ENCODE assay signal across 1 cellular context in genomic region chr1:171160611-171161354, GRCh38.
TF ChIP-seq lines count a peak whose summit lies in the region.

No MANE protein-coding gene starts in this region.

TF ChIP-seq in HepG2, 621 proteins besides CTCF, POLR2A, EP300 and RAD21 (continues in another document):
- peak; percentile 47; the same call in 1 of the 2 replicates for TF ChIP-seq FOXJ3 (CRISPR knock-in tag; IDR thresholded peaks at IDR 0.05; ENCODE audit: borderline replicate concordance)
- TF ChIP-seq HNF1B (CRISPR knock-in tag; IDR thresholded peaks at IDR 0.05) = peak; percentile 38; the same call in 1 of the 2 replicates
- no peak for TF ChIP-seq ZNF615 (CRISPR knock-in tag; IDR thresholded peaks at IDR 0.05; ENCODE audit: borderline replicate concordance)
- no peak for TF ChIP-seq NFE2L1 (CRISPR knock-in tag; IDR thresholded peaks at IDR 0.05; ENCODE audit: borderline replicate concordance)
- no peak for TF ChIP-seq ZNF362 (CRISPR knock-in tag; IDR thresholded peaks at IDR 0.05; ENCODE audit: borderline replicate concordance)
- TF ChIP-seq NCOR1 (IDR thresholded peaks at IDR 0.05; ENCODE audit: borderline replicate concordance, low read length) = peak; percentile 8; the same call in 1 of the 2 replicates
- TF ChIP-seq ZNF598 (CRISPR knock-in tag; IDR thresholded peaks at IDR 0.05; ENCODE audit: borderline replicate concordance) = no peak
- TF ChIP-seq KMT2A (CRISPR knock-in tag; IDR thresholded peaks at IDR 0.05) = no peak
- TF ChIP-seq ZNF282 (IDR thresholded peaks at IDR 0.05; ENCODE audit: partially characterized antibody) = no peak
- TF ChIP-seq SALL2 (CRISPR knock-in tag; IDR thresholded peaks at IDR 0.05) = no peak
- peak in 1 of 2 experiments; percentile 74; a peak in 2 of 4 replicates for TF ChIP-seq ATF4 (CRISPR knock-in tag; IDR thresholded peaks at IDR 0.05)
- peak; percentile 50 for TF ChIP-seq SALL1 (CRISPR knock-in tag; IDR thresholded peaks at IDR 0.05)
- no peak for TF ChIP-seq YY1 (IDR thresholded peaks at IDR 0.05; ENCODE audit: insufficient read depth, insufficient replicate concordance, low read depth, low read length)
- TF ChIP-seq SOX6 (IDR thresholded peaks at IDR 0.05) = no peak
- TF ChIP-seq SOX6 (CRISPR knock-in tag; IDR thresholded peaks at IDR 0.05) = peak; percentile 36
- peak in 1 of 2 experiments; percentile 85; a peak in 2 of 4 replicates for TF ChIP-seq MAFK (conservative IDR thresholded peaks at IDR 0.05 in 1 of 2, IDR thresholded peaks at IDR 0.05 in 1 of 2; ENCODE audit: low read length in 2 of 2)
- no peak for TF ChIP-seq ZNF790 (CRISPR knock-in tag; IDR thresholded peaks at IDR 0.05; ENCODE audit: borderline replicate concordance)
- TF ChIP-seq HNF1A (IDR thresholded peaks at IDR 0.05; ENCODE audit: low read depth) = peak; percentile 7; the same call in 1 of the 2 replicates
- no peak for TF ChIP-seq HNF1A (CRISPR knock-in tag; IDR thresholded peaks at IDR 0.05; ENCODE audit: borderline replicate concordance)
- no peak for TF ChIP-seq RARG (CRISPR knock-in tag; IDR thresholded peaks at IDR 0.05; ENCODE audit: low read depth)
- TF ChIP-seq RXRB (CRISPR knock-in tag; IDR thresholded peaks at IDR 0.05; ENCODE audit: borderline replicate concordance) = 0 out of 2 replicates have a peak, but pooled peaks have one; percentile 11
- TF ChIP-seq U2AF1 (optimal IDR thresholded peaks at IDR 0.05; ENCODE audit: low read depth, low read length) = no peak
- peak; percentile 52; the same call in 1 of the 2 replicates for TF ChIP-seq MIXL1 (CRISPR knock-in tag; IDR thresholded peaks at IDR 0.05)
- no peak for TF ChIP-seq ETV5 (CRISPR knock-in tag; IDR thresholded peaks at IDR 0.05; ENCODE audit: borderline replicate concordance)
- TF ChIP-seq ATF1 (CRISPR knock-in tag; IDR thresholded peaks at IDR 0.05) = peak; percentile 25; the same call in 1 of the 2 replicates
- TF ChIP-seq REPIN1 (CRISPR knock-in tag; IDR thresholded peaks at IDR 0.05; ENCODE audit: borderline replicate concordance, low read depth) = peak; percentile 30; the same call in 1 of the 2 replicates
- TF ChIP-seq RNF2 (conservative IDR thresholded peaks at IDR 0.05; ENCODE audit: low read depth) = no peak
- peak; percentile 31 for TF ChIP-seq HNF4G (IDR thresholded peaks at IDR 0.05; ENCODE audit: borderline replicate concordance, low read depth, low read length)
- TF ChIP-seq HNF4G (CRISPR knock-in tag; IDR thresholded peaks at IDR 0.05; ENCODE audit: borderline replicate concordance, low read depth) = 0 out of 2 replicates have a peak, but pooled peaks have one; percentile 52
- no peak for TF ChIP-seq ZNF616 (CRISPR knock-in tag; IDR thresholded peaks at IDR 0.05; ENCODE audit: low read depth)
- no peak for TF ChIP-seq ZNF564 (CRISPR knock-in tag; IDR thresholded peaks at IDR 0.05)
- 0 out of 2 replicates have a peak, but pooled peaks have one; percentile 28 for TF ChIP-seq ZNF331 (CRISPR knock-in tag; IDR thresholded peaks at IDR 0.05)
- TF ChIP-seq NR0B2 (CRISPR knock-in tag; IDR thresholded peaks at IDR 0.05) = no peak
- TF ChIP-seq KLF9 (CRISPR knock-in tag; IDR thresholded peaks at IDR 0.05; ENCODE audit: low read depth) = no peak
- no peak for TF ChIP-seq ARID2 (CRISPR knock-in tag; IDR thresholded peaks at IDR 0.05; ENCODE audit: borderline replicate concordance)
- no peak for TF ChIP-seq ATF7-NPFF (CRISPR knock-in tag; IDR thresholded peaks at IDR 0.05; ENCODE audit: low read depth)
- no peak for TF ChIP-seq ZNF414 (CRISPR knock-in tag; IDR thresholded peaks at IDR 0.05)
- no peak for TF ChIP-seq ZNF670 (CRISPR knock-in tag; IDR thresholded peaks at IDR 0.05; ENCODE audit: borderline replicate concordance)
- TF ChIP-seq GLI4 (CRISPR knock-in tag; IDR thresholded peaks at IDR 0.05; ENCODE audit: borderline replicate concordance) = no peak
- TF ChIP-seq TCF7 (IDR thresholded peaks at IDR 0.05; ENCODE audit: low read depth) = no peak
- TF ChIP-seq, protein P1, sequence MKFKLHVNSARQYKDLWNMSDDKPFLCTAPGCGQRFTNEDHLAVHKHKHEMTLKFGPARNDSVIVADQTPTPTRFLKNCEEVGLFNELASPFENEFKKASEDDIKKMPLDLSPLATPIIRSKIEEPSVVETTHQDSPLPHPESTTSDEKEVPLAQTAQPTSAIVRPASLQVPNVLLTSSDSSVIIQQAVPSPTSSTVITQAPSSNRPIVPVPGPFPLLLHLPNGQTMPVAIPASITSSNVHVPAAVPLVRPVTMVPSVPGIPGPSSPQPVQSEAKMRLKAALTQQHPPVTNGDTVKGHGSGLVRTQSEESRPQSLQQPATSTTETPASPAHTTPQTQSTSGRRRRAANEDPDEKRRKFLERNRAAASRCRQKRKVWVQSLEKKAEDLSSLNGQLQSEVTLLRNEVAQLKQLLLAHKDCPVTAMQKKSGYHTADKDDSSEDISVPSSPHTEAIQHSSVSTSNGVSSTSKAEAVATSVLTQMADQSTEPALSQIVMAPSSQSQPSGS (CRISPR knock-in tag; IDR thresholded peaks at IDR 0.05) = 0 out of 2 replicates have a peak, but pooled peaks have one; percentile 37
- peak; percentile 68; the same call in 1 of the 2 replicates for TF ChIP-seq KDM6A (CRISPR knock-in tag; IDR thresholded peaks at IDR 0.05; ENCODE audit: low read depth)
- TF ChIP-seq, protein P2, sequence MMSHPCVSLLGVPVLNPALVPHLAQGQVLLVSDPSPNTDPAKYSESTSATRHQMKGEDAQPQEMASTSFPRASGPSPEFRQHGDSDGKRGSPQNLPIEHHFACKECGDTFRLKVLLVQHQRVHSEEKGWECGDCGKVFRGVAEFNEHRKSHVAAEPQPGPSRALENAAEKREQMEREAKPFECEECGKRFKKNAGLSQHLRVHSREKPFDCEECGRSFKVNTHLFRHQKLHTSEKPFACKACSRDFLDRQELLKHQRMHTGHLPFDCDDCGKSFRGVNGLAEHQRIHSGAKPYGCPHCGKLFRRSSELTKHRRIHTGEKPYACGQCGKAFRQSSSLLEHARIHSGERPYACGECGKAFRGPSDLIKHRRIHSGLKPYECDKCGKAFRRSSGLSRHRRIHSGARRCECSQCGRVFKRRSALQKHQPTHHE (CRISPR knock-in tag; IDR thresholded peaks at IDR 0.05; ENCODE audit: borderline replicate concordance) = no peak
- no peak for TF ChIP-seq PRMT3 (CRISPR knock-in tag; IDR thresholded peaks at IDR 0.05; ENCODE audit: borderline replicate concordance, low read depth)
- TF ChIP-seq RBFOX2 (IDR thresholded peaks at IDR 0.05; ENCODE audit: low read depth, low read length) = no peak
- peak; percentile 66 for TF ChIP-seq PAXIP1 (CRISPR knock-in tag; conservative IDR thresholded peaks at IDR 0.05)
- TF ChIP-seq FOSL2 (CRISPR knock-in tag; IDR thresholded peaks at IDR 0.05) = 0 out of 2 replicates have a peak, but pooled peaks have one; percentile 15
- no peak for TF ChIP-seq GATA4 (IDR thresholded peaks at IDR 0.05; ENCODE audit: borderline replicate concordance, low read depth)
- TF ChIP-seq ZBTB43 (CRISPR knock-in tag; conservative IDR thresholded peaks at IDR 0.05) = no peak
- 0 out of 2 replicates have a peak, but pooled peaks have one; percentile 18 for TF ChIP-seq MED1 (CRISPR knock-in tag; IDR thresholded peaks at IDR 0.05)
- TF ChIP-seq TMF1 (CRISPR knock-in tag; IDR thresholded peaks at IDR 0.05; ENCODE audit: low read depth) = no peak
